Comparison of ENCODE assay signal across 10 cellular contexts in the genomic region with DNA sequence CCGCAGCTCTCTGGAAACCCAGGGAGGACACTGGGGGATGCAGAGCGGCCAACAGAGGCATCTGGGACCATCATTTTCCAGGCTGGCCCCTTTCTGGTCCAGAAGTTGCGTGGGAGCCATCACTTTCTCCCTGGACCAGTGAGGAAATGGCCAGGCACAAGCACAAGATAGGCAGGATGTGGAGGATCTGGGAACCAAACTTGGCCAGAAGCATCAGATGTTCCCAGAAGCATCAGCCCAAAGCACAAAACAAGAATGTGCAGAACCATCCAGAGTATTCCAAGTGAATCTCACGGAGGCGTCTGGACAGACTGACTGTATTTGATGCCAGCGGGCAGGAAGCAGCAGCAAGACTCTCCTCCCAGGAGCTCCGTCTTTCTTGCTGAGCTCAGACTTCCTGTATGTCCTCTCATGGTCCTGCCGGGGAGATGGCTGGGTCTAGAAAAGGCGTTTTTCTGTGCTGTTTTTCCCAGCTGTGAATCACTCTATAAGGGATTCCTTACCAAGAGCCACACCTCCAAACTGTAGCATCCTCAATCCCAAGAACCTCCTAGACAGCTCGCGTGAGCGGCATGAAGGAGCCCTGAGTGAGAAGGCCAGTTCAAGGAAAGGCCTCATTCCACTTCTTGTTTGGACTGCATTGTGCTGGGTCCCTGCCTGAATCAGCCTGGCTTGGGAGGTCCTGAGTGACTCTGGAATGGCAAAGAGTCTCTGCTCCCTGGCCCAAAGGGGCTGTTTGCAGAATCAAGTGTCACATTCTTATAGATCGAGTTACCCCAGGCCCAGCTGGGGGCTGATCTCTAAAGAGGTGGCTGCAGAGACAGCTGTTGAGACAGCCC. TPM values are rescaled to one million over a fixed set of nuclear protein-coding genes. Genes with fewer than 3 reads are reported as not detected.
A peak's percentile ranks its signal among the peaks of the same experiment; 100 is the strongest.
DNase-seq lines count a peak whose midpoint lies in the region; ATAC-seq and TF ChIP-seq lines count a peak whose summit lies in the region.
"Had no signal": no experiment of that assay in that cellular context is flagged by ENCODE, and none has a peak within 500 bp of the region (broad histone marks: within the 10 kb centered on the region; RNA-seq: fewer than 3 reads in every experiment).

No MANE protein-coding gene starts in this region.

- peak overlapping the region; percentile 82 for H3K9ac ChIP-seq in BLaER1

- H3K27ac Mint-ChIP-seq in activated T-helper 17 cell treated with anti-CD3 and anti-CD28 coated beads, Interleukin-2, amount 50 U/mL, for 72 hours = peak overlapping the region; percentile 5

- DNase-seq in Right ventricle myocardium inferior (ENCODE audit: missing footprints) (peak; percentile 66), psoas muscle (peak; percentile 71 to 77), HK-2 (ENCODE audit: unreplicated experiment) (no peak)
- DNase-seq: DMS53 had no signal

- H3K27me3 ChIP-seq in BLaER1 = no peaks in the 10 kb centered on the region
- H3K27me3 ChIP-seq in psoas muscle (ENCODE audit: insufficient read depth in 3 of 3, low read length in 2 of 3) = no peaks in the 10 kb centered on the region

- 33 to 43% (median 34%) methylated on average over 13 of the region's 13 CpGs for WGBS in psoas muscle, 3 donors

- H3K27ac ChIP-seq in BLaER1 (peak overlapping the region; percentile 93), psoas muscle (peak overlapping the region; percentile 98)

- no peak overlapping the region for H3K4me3 ChIP-seq in BLaER1
- no peak overlapping the region for H3K4me3 ChIP-seq in psoas muscle

- no peaks in the 10 kb centered on the region for H3K27me3 Mint-ChIP-seq in activated T-helper 17 cell treated with anti-CD3 and anti-CD28 coated beads, Interleukin-2, amount 50 U/mL, for 72 hours

- peaks cover 19% of the 10 kb centered on the region for H3K36me3 ChIP-seq in BLaER1
- H3K36me3 ChIP-seq in psoas muscle (ENCODE audit: insufficient read depth in 1 of 2, low read depth in 1 of 2) = no peaks in the 10 kb centered on the region

- ATAC-seq in activated T-helper 17 cell treated with anti-CD3 and anti-CD28 coated beads, Interleukin-2, amount 50 U/mL, for 72 hours (replicated peaks) = no peak
- peak; percentile 49 for ATAC-seq in Right ventricle myocardium inferior
- ATAC-seq in psoas muscle = peak; percentile 18 to 31 (median 20)
- no peak for ATAC-seq in HG02610 (IDR thresholded peaks at IDR 0.05; ENCODE audit: unreplicated experiment)
- no peak for ATAC-seq in HG02623 (IDR thresholded peaks at IDR 0.05; ENCODE audit: unreplicated experiment)
- ATAC-seq in HG02870 (IDR thresholded peaks at IDR 0.05; ENCODE audit: unreplicated experiment) = no peak
- ATAC-seq: Panc1 had no signal

- peaks cover 18% of the 10 kb centered on the region for H3K4me1 Mint-ChIP-seq in activated T-helper 17 cell treated with anti-CD3 and anti-CD28 coated beads, Interleukin-2, amount 50 U/mL, for 72 hours

- peaks cover 50% of the 10 kb centered on the region for H3K36me3 Mint-ChIP-seq in activated T-helper 17 cell treated with anti-CD3 and anti-CD28 coated beads, Interleukin-2, amount 50 U/mL, for 72 hours (ENCODE audit: low read depth)

- peak overlapping the region; percentile 92 for H3K4me2 ChIP-seq in BLaER1

- H3K9me3 Mint-ChIP-seq in activated T-helper 17 cell treated with anti-CD3 and anti-CD28 coated beads, Interleukin-2, amount 50 U/mL, for 72 hours = no peaks in the 10 kb centered on the region

- H3K4me3 Mint-ChIP-seq in activated T-helper 17 cell treated with anti-CD3 and anti-CD28 coated beads, Interleukin-2, amount 50 U/mL, for 72 hours = no peak overlapping the region

- H3K9me3 ChIP-seq in BLaER1 (no peaks in the 10 kb centered on the region), psoas muscle (no peaks in the 10 kb centered on the region)

- no peaks in the 10 kb centered on the region for H4K20me1 ChIP-seq in BLaER1

- intact Hi-C loops in Right ventricle myocardium inferior (cut with DNase I) = no loop called here
- intact Hi-C loops in psoas muscle (cut with DNase I) = loop anchor here (5.0 kb wide), 2 partner anchors 33 to 38 kb away; no protein-coding TSS in a partner anchor

- H3K4me1 ChIP-seq in BLaER1 (peaks cover 55% of the 10 kb centered on the region), psoas muscle (peaks cover 67% of the 10 kb centered on the region)

- TF ChIP-seq CTCF in psoas muscle (IDR thresholded peaks at IDR 0.05) = no peak

RNA-seq across cellular contexts. Expression of gene MTSS2, which starts 49.5 kb away (rescaled TPM):
- total RNA-seq in activated T-helper 17 cell treated with anti-CD3 and anti-CD28 coated beads, Interleukin-2, amount 50 U/mL, for 72 hours = under 1 TPM; 0.11 to 0.67 TPM
- total RNA-seq in Right ventricle myocardium inferior (88.4 TPM), psoas muscle (100 to 1,000 TPM; 104 to 166 (median 110) TPM)
- polyA plus RNA-seq in psoas muscle = 100 to 1,000 TPM in 1 of 3 donors, 10 to 100 TPM in 2; 50.0 to 120 (median 94.3) TPM

Comparison
In these comparisons a context has a peak if more than half of its experiments do, and no peak if none do; other contexts are left out.
1. ATAC-seq: peak in Right ventricle myocardium inferior (single experiment) and psoas muscle (4 of 4); none in activated T-helper 17 cell treated with anti-CD3 and anti-CD28 coated beads, Interleukin-2, amount 50 U/mL, for 72 hours (single experiment), HG02610 (single experiment), HG02623 (single experiment) and HG02870 (single experiment).
2. RNA of gene MTSS2, which starts 49.5 kb away (total RNA-seq): 104 to 166 TPM in psoas muscle and 88.4 TPM in Right ventricle myocardium inferior (single experiment); 0.11 to 0.67 TPM in activated T-helper 17 cell treated with anti-CD3 and anti-CD28 coated beads, Interleukin-2, amount 50 U/mL, for 72 hours; every median in the first group is over 10 times any median in the second.